Comparison of ENCODE assay signal across 1 cellular context in the genomic region with DNA sequence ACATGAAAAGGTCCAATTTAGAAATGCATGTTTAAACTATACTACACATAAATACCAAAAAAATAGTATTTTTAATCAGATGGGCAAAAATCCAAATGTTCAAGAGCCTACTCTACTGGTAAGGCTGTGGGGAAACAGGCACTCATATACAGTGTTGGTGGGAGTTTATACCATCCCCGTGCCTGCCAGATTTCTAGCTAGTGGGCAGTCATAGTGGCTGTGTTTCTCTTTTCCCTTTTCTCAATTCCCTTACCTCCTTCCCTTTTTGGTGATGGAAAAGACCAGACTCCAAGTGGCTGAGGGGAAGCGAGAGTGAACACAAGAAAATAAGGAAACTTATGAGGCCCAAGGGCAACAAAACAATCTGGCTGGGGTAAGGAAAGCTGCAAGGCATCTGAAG.
TF ChIP-seq lines count a peak whose summit lies in the region.

No MANE protein-coding gene starts in this region.

TF ChIP-seq in K562, 482 proteins besides CTCF, POLR2A, EP300 and RAD21 (continued from another document):
- TF ChIP-seq, protein P1, sequence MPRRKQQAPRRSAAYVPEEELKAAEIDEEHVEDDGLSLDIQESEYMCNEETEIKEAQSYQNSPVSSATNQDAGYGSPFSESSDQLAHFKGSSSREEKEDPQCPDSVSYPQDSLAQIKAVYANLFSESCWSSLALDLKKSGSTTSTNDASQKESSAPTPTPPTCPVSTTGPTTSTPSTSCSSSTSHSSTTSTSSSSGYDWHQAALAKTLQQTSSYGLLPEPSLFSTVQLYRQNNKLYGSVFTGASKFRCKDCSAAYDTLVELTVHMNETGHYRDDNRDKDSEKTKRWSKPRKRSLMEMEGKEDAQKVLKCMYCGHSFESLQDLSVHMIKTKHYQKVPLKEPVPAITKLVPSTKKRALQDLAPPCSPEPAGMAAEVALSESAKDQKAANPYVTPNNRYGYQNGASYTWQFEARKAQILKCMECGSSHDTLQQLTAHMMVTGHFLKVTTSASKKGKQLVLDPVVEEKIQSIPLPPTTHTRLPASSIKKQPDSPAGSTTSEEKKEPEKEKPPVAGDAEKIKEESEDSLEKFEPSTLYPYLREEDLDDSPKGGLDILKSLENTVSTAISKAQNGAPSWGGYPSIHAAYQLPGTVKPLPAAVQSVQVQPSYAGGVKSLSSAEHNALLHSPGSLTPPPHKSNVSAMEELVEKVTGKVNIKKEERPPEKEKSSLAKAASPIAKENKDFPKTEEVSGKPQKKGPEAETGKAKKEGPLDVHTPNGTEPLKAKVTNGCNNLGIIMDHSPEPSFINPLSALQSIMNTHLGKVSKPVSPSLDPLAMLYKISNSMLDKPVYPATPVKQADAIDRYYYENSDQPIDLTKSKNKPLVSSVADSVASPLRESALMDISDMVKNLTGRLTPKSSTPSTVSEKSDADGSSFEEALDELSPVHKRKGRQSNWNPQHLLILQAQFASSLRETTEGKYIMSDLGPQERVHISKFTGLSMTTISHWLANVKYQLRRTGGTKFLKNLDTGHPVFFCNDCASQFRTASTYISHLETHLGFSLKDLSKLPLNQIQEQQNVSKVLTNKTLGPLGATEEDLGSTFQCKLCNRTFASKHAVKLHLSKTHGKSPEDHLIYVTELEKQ (CRISPR knock-in tag; IDR thresholded peaks at IDR 0.05), result no peak
